Comparison of ENCODE assay signal across 13 cellular contexts in the genomic region with DNA sequence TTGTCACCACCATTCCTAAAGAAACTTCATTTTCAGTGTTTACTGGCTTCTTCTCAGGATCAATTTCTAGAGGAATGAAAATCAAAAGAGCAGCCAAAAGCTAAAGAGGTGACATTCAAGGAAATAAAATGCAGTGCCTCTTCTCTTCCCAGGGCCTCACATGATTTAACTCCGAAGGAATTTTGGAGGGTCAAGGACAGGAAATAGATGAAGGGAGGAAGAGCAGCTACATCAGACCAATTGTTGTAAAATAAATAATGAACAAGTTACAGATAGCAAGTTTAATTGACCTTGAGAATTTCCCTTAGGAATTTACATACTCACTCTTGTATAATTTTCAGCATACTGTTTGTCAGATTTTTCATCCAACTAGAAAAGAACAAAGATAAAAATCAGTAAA.
A peak's percentile ranks its signal among the peaks of the same experiment; 100 is the strongest.
DNase-seq lines count a peak whose midpoint lies in the region; ATAC-seq and TF ChIP-seq lines count a peak whose summit lies in the region.
"Had no signal": no experiment of that assay in that cellular context is flagged by ENCODE, and none has a peak within 500 bp of the region (broad histone marks: within the 10 kb centered on the region; RNA-seq: fewer than 3 reads in every experiment).

No MANE protein-coding gene starts in this region.

- peaks cover 38% of the 10 kb centered on the region for H3K4me1 Mint-ChIP-seq in chondrocyte (ENCODE audit: low read depth)
- H3K4me1 Mint-ChIP-seq: activated CD4-positive, alpha-beta T cell treated with anti-CD3 and anti-CD28 coated beads, Interleukin-2, amount 10 ng/mL, durations not matched to agents 7 days and 5 days had no signal

- H3K27me3 ChIP-seq in left ventricle myocardium inferior (ENCODE audit: low read depth), result no peaks in the 10 kb centered on the region
- H3K27me3 ChIP-seq: transverse colon had no signal

- ATAC-seq in left lobe of liver, result peak; percentile 23
- no peak for ATAC-seq in HG03045 (IDR thresholded peaks at IDR 0.05; ENCODE audit: unreplicated experiment)
- no peak for ATAC-seq in GM21529 (IDR thresholded peaks at IDR 0.05; ENCODE audit: unreplicated experiment)
- ATAC-seq in GM18502 (IDR thresholded peaks at IDR 0.05; ENCODE audit: poor library complexity, unreplicated experiment), result no peak

- peak overlapping the region; percentile 80 for H3K27ac Mint-ChIP-seq in chondrocyte (ENCODE audit: unreplicated experiment)
- H3K27ac Mint-ChIP-seq: activated CD4-positive, alpha-beta T cell treated with anti-CD3 and anti-CD28 coated beads, Interleukin-2, amount 10 ng/mL, durations not matched to agents 7 days and 5 days; activated naive CD4-positive, alpha-beta T cell treated with anti-CD3 and anti-CD28 coated beads for 36 hours had no signal

- peaks cover 44% of the 10 kb centered on the region for H3K4me1 ChIP-seq in left ventricle myocardium inferior

- peak overlapping the region; percentile 43 for H3K27ac ChIP-seq in left ventricle myocardium inferior (replicated peaks)
- H3K27ac ChIP-seq: transverse colon had no signal

- no peak for DNase-seq in left ventricle myocardium inferior
- DNase-seq in cardiac septum (ENCODE audit: low spot score), result no peak
- no peak for DNase-seq in chondrocyte (ENCODE audit: low spot score)
- DNase-seq in left lobe of liver (ENCODE audit: low spot score), result no peak
- DNase-seq in NCI-H510A treated with DMSO at 0.1 percent for 48 hours (lab: John Stamatoyannopoulos, UW), result no peak
- DNase-seq: activated CD4-positive, alpha-beta T cell treated with anti-CD3 and anti-CD28 coated beads, Interleukin-2, amount 10 ng/mL, durations not matched to agents 7 days and 5 days; activated naive CD4-positive, alpha-beta T cell treated with anti-CD3 and anti-CD28 coated beads for 36 hours; effector CD4-positive, alpha-beta T cell; H9; transverse colon had no signal

- TF ChIP-seq CTCF in left ventricle myocardium inferior (IDR thresholded peaks at IDR 0.05; ENCODE audit: borderline replicate concordance) (no peak), chondrocyte (IDR thresholded peaks at IDR 0.05) (no peak)

- H3K36me3 Mint-ChIP-seq in chondrocyte (ENCODE audit: low read depth), result peaks cover 12% of the 10 kb centered on the region

- intact Hi-C loops in left ventricle myocardium inferior (cut with micrococcal nuclease), result no loop called here
- intact Hi-C loops in cardiac septum (cut with DNase I), result no loop called here

- H3K4me3 ChIP-seq in left ventricle myocardium inferior, result no peak overlapping the region
- H3K4me3 ChIP-seq: transverse colon had no signal

- H3K9me3 ChIP-seq in left ventricle myocardium inferior (replicated peaks), result no peaks in the 10 kb centered on the region
- H3K9me3 ChIP-seq: transverse colon had no signal

- H3K4me3 Mint-ChIP-seq in chondrocyte (ENCODE audit: unreplicated experiment), result no peak overlapping the region
- H3K4me3 Mint-ChIP-seq: activated CD4-positive, alpha-beta T cell treated with anti-CD3 and anti-CD28 coated beads, Interleukin-2, amount 10 ng/mL, durations not matched to agents 7 days and 5 days; activated naive CD4-positive, alpha-beta T cell treated with anti-CD3 and anti-CD28 coated beads for 36 hours; H9 had no signal

- peaks cover 33% of the 10 kb centered on the region for H3K36me3 ChIP-seq in left ventricle myocardium inferior

- H3K27me3 Mint-ChIP-seq in chondrocyte (ENCODE audit: low read depth), result no peaks in the 10 kb centered on the region
- H3K27me3 Mint-ChIP-seq: activated CD4-positive, alpha-beta T cell treated with anti-CD3 and anti-CD28 coated beads, Interleukin-2, amount 10 ng/mL, durations not matched to agents 7 days and 5 days had no signal

- no peaks in the 10 kb centered on the region for H3K9me3 Mint-ChIP-seq in chondrocyte (ENCODE audit: low read depth)
- H3K9me3 Mint-ChIP-seq: activated CD4-positive, alpha-beta T cell treated with anti-CD3 and anti-CD28 coated beads, Interleukin-2, amount 10 ng/mL, durations not matched to agents 7 days and 5 days; activated naive CD4-positive, alpha-beta T cell treated with anti-CD3 and anti-CD28 coated beads for 36 hours; H9 had no signal
